1 cellular context compared by ENCODE assay signal in the genomic region with DNA sequence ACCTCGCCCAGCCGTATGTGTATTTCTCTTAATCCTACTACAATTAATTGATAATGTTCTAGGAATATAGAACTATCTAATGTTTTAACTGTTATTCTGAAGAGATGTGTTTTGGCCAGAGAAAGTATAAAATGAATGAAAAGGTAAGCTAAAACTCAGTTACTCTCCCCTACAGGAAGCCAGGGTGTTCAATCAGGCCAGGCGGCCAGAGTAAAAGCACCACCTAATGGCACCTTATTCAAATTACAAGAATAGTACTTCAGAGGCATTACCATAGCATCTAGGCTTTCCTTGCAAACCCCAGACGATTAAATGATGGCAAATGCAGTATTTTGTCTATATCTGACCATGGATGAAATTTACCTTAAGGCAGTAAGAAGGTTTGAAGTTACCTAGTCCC.
TF ChIP-seq lines count a peak whose summit lies in the region.

No MANE protein-coding gene starts in this region.

TF ChIP-seq in H1, 55 proteins besides CTCF, POLR2A, EP300 and RAD21 (continued from another document):
- TF ChIP-seq CHD7 (IDR thresholded peaks at IDR 0.05; ENCODE audit: insufficient replicate concordance, low read length) (no peak), TAF1 (IDR thresholded peaks at IDR 0.05; ENCODE audit: low read depth, low read length) (no peak), BACH1 (IDR thresholded peaks at IDR 0.05; ENCODE audit: low read length) (no peak), SP1 (IDR thresholded peaks at IDR 0.05; ENCODE audit: low read depth, low read length) (no peak)
TF ChIP-seq in H1: peak in this region for 0.
